Comparison of ENCODE assay signal across 21 cellular contexts in genomic region chr15:50997371-50998051, GRCh38.
"Had no signal": no experiment of that assay in that cellular context is flagged by ENCODE, and none has a peak within 500 bp of the region (broad histone marks: within the 10 kb centered on the region; RNA-seq: fewer than 3 reads in every experiment).

No MANE protein-coding gene starts in this region.

- H3K27ac ChIP-seq: dorsolateral prefrontal cortex, neutrophil, parathyroid adenoma, spleen, testis, tibial artery had no signal

- H3K79me2 ChIP-seq: parathyroid adenoma had no signal

- ATAC-seq: left lobe of liver; natural killer cell; sciatic nerve; stimulated activated memory B cell treated with anti-CD40 and anti-IgM and Interleukin-4, amounts not matched to agents 10 μg/mL and 1 μg/mL and 100 μg/mL, for 72 hours; stimulated activated naive CD8-positive, alpha-beta T cell treated with anti-CD3 and anti-CD28 coated beads, Interleukin-15, Interleukin-2, amounts not matched to agents 100 U/mL and 50 U/mL, for 24 hours had no signal

- H3K27ac Mint-ChIP-seq: natural killer cell; progenitor cell of endocrine pancreas; stimulated activated memory B cell treated with anti-CD40 and anti-IgM and Interleukin-4, amounts not matched to agents 10 μg/mL and 1 μg/mL and 100 μg/mL, for 72 hours had no signal

- H3K9me3 ChIP-seq: neutrophil, spleen, testis, tibial artery had no signal

- DNase-seq: central memory CD4-positive, alpha-beta T cell; dorsolateral prefrontal cortex; effector CD4-positive, alpha-beta T cell; kidney; natural killer cell; spleen; stimulated activated CD4-positive, alpha-beta T cell treated with anti-CD3 and anti-CD28 coated beads, Interleukin-4, amount 100 ng/mL, for 4 hours; stimulated activated naive CD8-positive, alpha-beta T cell treated with anti-CD3 and anti-CD28 coated beads, Interleukin-15, Interleukin-2, amounts not matched to agents 100 U/mL and 50 U/mL, for 24 hours; substantia nigra; testis; tibial artery had no signal

- H3K9me3 Mint-ChIP-seq: natural killer cell; neural crest cell; stimulated activated memory B cell treated with anti-CD40 and anti-IgM and Interleukin-4, amounts not matched to agents 10 μg/mL and 1 μg/mL and 100 μg/mL, for 72 hours; type B pancreatic cell had no signal

- H2AFZ ChIP-seq: parathyroid adenoma had no signal

- H3K27me3 ChIP-seq: dorsolateral prefrontal cortex, neutrophil, spleen, testis, tibial artery had no signal

- FAIRE-seq: colon, frontal cortex, kidney had no signal

- H3K4me3 Mint-ChIP-seq: natural killer cell; neural crest cell; stimulated activated memory B cell treated with anti-CD40 and anti-IgM and Interleukin-4, amounts not matched to agents 10 μg/mL and 1 μg/mL and 100 μg/mL, for 72 hours; type B pancreatic cell had no signal

- H3K4me1 Mint-ChIP-seq: natural killer cell; neural crest cell; stimulated activated memory B cell treated with anti-CD40 and anti-IgM and Interleukin-4, amounts not matched to agents 10 μg/mL and 1 μg/mL and 100 μg/mL, for 72 hours had no signal

- H3K4me1 ChIP-seq: parathyroid adenoma, spleen, testis had no signal

- H3K4me3 ChIP-seq: dorsolateral prefrontal cortex, spleen, testis, tibial artery had no signal

- H3K9ac ChIP-seq: parathyroid adenoma had no signal

- H3K27me3 Mint-ChIP-seq: progenitor cell of endocrine pancreas; stimulated activated memory B cell treated with anti-CD40 and anti-IgM and Interleukin-4, amounts not matched to agents 10 μg/mL and 1 μg/mL and 100 μg/mL, for 72 hours; type B pancreatic cell had no signal
